In the genomic region with DNA sequence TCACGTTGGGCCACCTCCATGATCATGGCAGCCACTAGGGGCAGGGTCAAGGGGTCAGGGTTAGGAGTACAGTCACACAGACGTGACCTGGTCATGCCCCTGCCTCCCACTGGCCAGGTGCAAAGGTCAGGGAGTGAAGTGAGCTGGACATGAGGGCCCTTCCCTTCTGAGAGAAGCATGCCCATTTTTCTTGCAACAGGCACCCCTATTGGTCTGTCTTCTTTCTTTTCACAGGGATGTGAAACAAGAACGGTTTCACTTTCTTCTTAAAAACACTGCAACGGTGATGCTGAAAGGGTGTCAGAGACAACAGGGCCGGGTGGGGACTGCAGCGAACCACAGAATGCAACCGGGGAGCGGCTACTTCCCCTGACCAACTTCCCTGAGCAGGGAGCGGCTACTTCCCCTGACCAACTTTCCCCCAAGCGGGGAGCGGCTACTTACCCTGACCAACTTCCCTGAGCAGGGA, we compare ENCODE assay signal across 10 cellular contexts. TPM values are rescaled to one million over a fixed set of nuclear protein-coding genes. Genes with fewer than 3 reads are reported as not detected.
DNase-seq lines count a peak whose midpoint lies in the region; TF ChIP-seq lines count a peak whose summit lies in the region.
"Had no signal": no experiment of that assay in that cellular context is flagged by ENCODE, and none has a peak within 500 bp of the region (broad histone marks: within the 10 kb centered on the region; RNA-seq: fewer than 3 reads in every experiment).

No MANE protein-coding gene starts in this region.

- in situ Hi-C loops in ACHN (cut with HindIII; ENCODE audit: low pct_ligation_motif_present, low pct_unique_long_range_greater_than_20kb, low sequenced_read_pairs), result no loop called here

- H3K4me1 ChIP-seq in right atrium auricular region, result peaks cover 0 to 19% of the 10 kb centered on the region in 2 donors
- peaks cover 0 to 8% (median 3%) of the 10 kb centered on the region in 3 donors for H3K4me1 ChIP-seq in skeletal muscle tissue (ENCODE audit: control insufficient read depth in 3 of 3, insufficient read depth in 3 of 3, low read length in 3 of 3)

- H3K4me3 ChIP-seq in WERI-Rb-1 (ENCODE audit: low read depth, low read length) (no peak overlapping the region), right atrium auricular region (no peak overlapping the region), skeletal muscle tissue (ENCODE audit: low read length in 3 of 3) (peak overlapping the region in 1 of 3 donors; percentile 30)

- H3K27me3 ChIP-seq in WERI-Rb-1 (ENCODE audit: insufficient read depth, low read depth, severe bottlenecking) (no peaks in the 10 kb centered on the region), right atrium auricular region (no peaks in the 10 kb centered on the region), skeletal muscle tissue (ENCODE audit: control insufficient read depth in 3 of 3, insufficient read depth in 3 of 3, low read length in 3 of 3) (no peaks in the 10 kb centered on the region)

- peak overlapping the region in 1 of 3 donors; percentile 34 for H3K9ac ChIP-seq in skeletal muscle tissue (ENCODE audit: low read depth in 1 of 3, low read length in 3 of 3)

- H3K9me3 ChIP-seq in WERI-Rb-1 (ENCODE audit: severe bottlenecking) (no peaks in the 10 kb centered on the region), right atrium auricular region (no peaks in the 10 kb centered on the region), skeletal muscle tissue (ENCODE audit: control insufficient read depth in 3 of 3, low read length in 3 of 3) (no peaks in the 10 kb centered on the region)

- H3K36me3 ChIP-seq in WERI-Rb-1 (no peaks in the 10 kb centered on the region), right atrium auricular region (no peaks in the 10 kb centered on the region), skeletal muscle tissue (ENCODE audit: control insufficient read depth in 3 of 3, insufficient read depth in 3 of 3, low read length in 3 of 3) (peaks cover 0 to 2% (median 0%) of the 10 kb centered on the region in 3 donors)

- DNase-seq in WERI-Rb-1 (peak; percentile 0), right atrium auricular region (ENCODE audit: low spot score) (no peak), superior temporal gyrus (ENCODE audit: extremely low spot score) (no peak), ACHN (no peak), NCI-H1436 (lab: John Stamatoyannopoulos, UW) (no peak), cerebellum (ENCODE audit: low spot score) (no peak)
- DNase-seq: SHP77 had no signal

- no peak overlapping the region for H3K27ac ChIP-seq in WERI-Rb-1
- H3K27ac ChIP-seq in right atrium auricular region, result peak overlapping the region; percentile 64 to 70
- H3K27ac ChIP-seq in skeletal muscle tissue (ENCODE audit: low read depth, low read length), result peak overlapping the region; percentile 81
- H3K27ac ChIP-seq: HL-60 had no signal

- TF ChIP-seq CTCF in GM12873 (IDR thresholded peaks at IDR 0.05; ENCODE audit: insufficient read depth, low read depth, low read length, missing control alignments) (peak; percentile 23), WERI-Rb-1 (IDR thresholded peaks at IDR 0.05; ENCODE audit: low read depth, low read length) (no peak), right atrium auricular region (IDR thresholded peaks at IDR 0.05) (no peak)

RNA-seq across cellular contexts. Expression of gene DOC2B, which starts 52.1 kb away (rescaled TPM):
- 1 to 10 TPM; 2.4 to 2.6 TPM for total RNA-seq in right atrium auricular region
- 2.1 TPM for total RNA-seq in skeletal muscle tissue
- total RNA-seq in cerebellum, result 32.5 TPM
